In genomic region chr2:12251121-12251520, GRCh38 we compare ENCODE assay signal across 24 cellular contexts.
DNase-seq lines count a peak whose midpoint lies in the region; FAIRE-seq and TF ChIP-seq lines count a peak whose summit lies in the region.
"Had no signal": no experiment of that assay in that cellular context is flagged by ENCODE, and none has a peak within 500 bp of the region (broad histone marks: within the 10 kb centered on the region; RNA-seq: fewer than 3 reads in every experiment).

No MANE protein-coding gene starts in this region.

- H3K36me3 ChIP-seq in BE2C (no peaks in the 10 kb centered on the region), Karpas-422 (ENCODE audit: insufficient read depth, low read length) (no peaks in the 10 kb centered on the region)
- H3K36me3 ChIP-seq: HAP-1, SJSA1 had no signal

- H3K27ac Mint-ChIP-seq in MCF 10A (ENCODE audit: low read depth, unreplicated experiment) = no peak overlapping the region
- H3K27ac Mint-ChIP-seq: B cell; CD14-positive monocyte; CD8-positive, alpha-beta memory T cell had no signal

- H2AFZ ChIP-seq in Karpas-422 (ENCODE audit: low read length) = no peak overlapping the region

- intact Hi-C loops in MCF 10A (cut with micrococcal nuclease) = no loop called here

- 0 out of 2 replicates have a peak overlapping the region, but pooled peaks have one; percentile 17 for H3K27ac ChIP-seq in VCaP
- no peak overlapping the region for H3K27ac ChIP-seq in Karpas-422 (ENCODE audit: low read length)
- H3K27ac ChIP-seq: 22Rv1, SJSA1 had no signal

- H3K27me3 ChIP-seq in BE2C (no peaks in the 10 kb centered on the region), Karpas-422 (ENCODE audit: low read length) (no peaks in the 10 kb centered on the region)
- H3K27me3 ChIP-seq: SJSA1 had no signal

- H3K4me1 ChIP-seq in BE2C = peaks cover 21% of the 10 kb centered on the region
- no peaks in the 10 kb centered on the region for H3K4me1 ChIP-seq in Karpas-422 (ENCODE audit: low read length)
- H3K4me1 ChIP-seq: HAP-1 had no signal

- FAIRE-seq in urothelium cell line (lab: Jason Lieb, UNC) = no peak
- FAIRE-seq: GM12892 had no signal

- no peaks in the 10 kb centered on the region for H4K20me1 ChIP-seq in Karpas-422 (ENCODE audit: insufficient read depth, low read depth, low read length)

- H3K36me3 Mint-ChIP-seq in MCF 10A (ENCODE audit: insufficient read depth, unreplicated experiment) = no peaks in the 10 kb centered on the region
- H3K36me3 Mint-ChIP-seq: CD14-positive monocyte had no signal

- no peaks in the 10 kb centered on the region for H3K27me3 Mint-ChIP-seq in MCF 10A (ENCODE audit: insufficient read depth, unreplicated experiment)
- H3K27me3 Mint-ChIP-seq: B cell had no signal

- H3K9me3 Mint-ChIP-seq in MCF 10A (ENCODE audit: unreplicated experiment) = no peaks in the 10 kb centered on the region
- H3K9me3 Mint-ChIP-seq: CD8-positive, alpha-beta memory T cell had no signal

- no peaks in the 10 kb centered on the region for H3K9me3 ChIP-seq in BE2C
- no peaks in the 10 kb centered on the region for H3K9me3 ChIP-seq in Karpas-422 (ENCODE audit: low read length)
- H3K9me3 ChIP-seq: HAP-1, SJSA1 had no signal

- H3K4me1 Mint-ChIP-seq in MCF 10A (ENCODE audit: insufficient read depth, unreplicated experiment) = no peaks in the 10 kb centered on the region
- H3K4me1 Mint-ChIP-seq: B cell; CD14-positive monocyte; CD8-positive, alpha-beta memory T cell had no signal

- H3K4me3 Mint-ChIP-seq in MCF 10A (ENCODE audit: unreplicated experiment) = no peak overlapping the region
- H3K4me3 Mint-ChIP-seq: B cell; CD14-positive monocyte; CD8-positive, alpha-beta memory T cell had no signal

- H3K4me2 ChIP-seq in Karpas-422 (ENCODE audit: low read depth, low read length, poor library complexity, severe bottlenecking) = no peak overlapping the region

- H3K9ac ChIP-seq in Karpas-422 (ENCODE audit: low read length) = no peak overlapping the region

- POLR2A ChIA-PET in MCF 10A (lab: Yijun Ruan, JAX) = no interaction called here

- H3K9me2 ChIP-seq in Karpas-422 (replicated peaks; ENCODE audit: insufficient read depth, low read length) = no peaks in the 10 kb centered on the region

- H3K79me2 ChIP-seq in Karpas-422 (ENCODE audit: low read length) = no peaks in the 10 kb centered on the region

- no TSS peak for BruUV-seq in MCF 10A (replicated peaks; lab: Mats Ljungman, UMichigan)

- TF ChIP-seq CTCF in BE2C (IDR thresholded peaks at IDR 0.05; ENCODE audit: low read depth, low read length) (no peak), VCaP (conservative IDR thresholded peaks at IDR 0.05) (no peak), fibroblast of mammary gland (conservative IDR thresholded peaks at IDR 0.05; ENCODE audit: control insufficient read depth, insufficient read depth, low read depth, low read length) (no peak), retinal pigment epithelial cell (conservative IDR thresholded peaks at IDR 0.05; ENCODE audit: low read depth, low read length) (no peak), MCF 10A (IDR thresholded peaks at IDR 0.05; ENCODE audit: unreplicated experiment) (no peak)

- H3K4me3 ChIP-seq in BE2C (ENCODE audit: low read depth, low read length) = peak overlapping the region; percentile 27
- no peak overlapping the region for H3K4me3 ChIP-seq in fibroblast of mammary gland (ENCODE audit: control insufficient read depth, low read depth, low read length)
- H3K4me3 ChIP-seq in retinal pigment epithelial cell (ENCODE audit: low read length) = no peak overlapping the region
- no peak overlapping the region for H3K4me3 ChIP-seq in Karpas-422 (ENCODE audit: low read length)
- H3K4me3 ChIP-seq: HAP-1, SJSA1 had no signal

- no peak for DNase-seq in BE2C
- peak; percentile 45 for DNase-seq in fibroblast of mammary gland (ENCODE audit: low read depth)
- DNase-seq in retinal pigment epithelial cell (ENCODE audit: low read depth) = peak; percentile 62
- no peak for DNase-seq in dedifferentiated amniotic fluid mesenchymal stem cell (ENCODE audit: extremely low spot score)
- no peak for DNase-seq in MCF 10A (ENCODE audit: unreplicated experiment)
- DNase-seq in urothelium cell line (ENCODE audit: low spot score) = no peak
- DNase-seq in Karpas-422 = no peak
- DNase-seq: CD8-positive, alpha-beta memory T cell; DMS 273 treated with DMSO at 0.1 percent for 48 hours; DMS79; GOT3; MM.1S; NCI-H2029; NCI-H446 treated with DMSO at 0.1 percent for 48 hours; NCI-H526 treated with DMSO at 0.1 percent for 48 hours; Right ventricle myocardium superior; RPMI8226 had no signal

- CTCF ChIA-PET in MCF 10A (lab: Yijun Ruan, JAX) = interaction anchor here (0.5 kb wide), 1 partner anchor 1377 kb away, joined by 3 read pairs; no protein-coding TSS in a partner anchor

Comparison
In these comparisons a context has a peak if more than half of its experiments do, and no peak if none do; other contexts are left out.
1. DNase-seq: peak in fibroblast of mammary gland (single experiment) and retinal pigment epithelial cell (single experiment); none in BE2C (single experiment), dedifferentiated amniotic fluid mesenchymal stem cell (single experiment), MCF 10A (single experiment), urothelium cell line (single experiment) and Karpas-422 (single experiment).